ENCODE assay signal across 1 cellular context in genomic region chr9:34576943-34577634, GRCh38.
TF ChIP-seq lines count a peak whose summit lies in the region.

No MANE protein-coding gene starts in this region.

TF ChIP-seq in HCT116, 20 proteins besides CTCF, POLR2A, EP300 and RAD21:
- TF ChIP-seq MAX (IDR thresholded peaks at IDR 0.05) = no peak
- TF ChIP-seq YY1 (IDR thresholded peaks at IDR 0.05; ENCODE audit: extremely low read depth, insufficient replicate concordance, low read depth, low read length) = no peak
- no peak for TF ChIP-seq ZBTB33 (IDR thresholded peaks at IDR 0.05; ENCODE audit: extremely low read depth, insufficient replicate concordance, low read length)
- TF ChIP-seq POLR2AphosphoS5 (IDR thresholded peaks at IDR 0.05; ENCODE audit: low read depth, low read length) = no peak
- no peak for TF ChIP-seq CEBPB (IDR thresholded peaks at IDR 0.05; ENCODE audit: low read depth)
- TF ChIP-seq FOSL1 (IDR thresholded peaks at IDR 0.05; ENCODE audit: low read depth) = no peak
- no peak for TF ChIP-seq CBX3 (IDR thresholded peaks at IDR 0.05; ENCODE audit: low read depth)
- TF ChIP-seq ZFX (IDR thresholded peaks at IDR 0.05) = no peak
- TF ChIP-seq SRF (IDR thresholded peaks at IDR 0.05; ENCODE audit: low read depth) = no peak
- TF ChIP-seq SP1 (IDR thresholded peaks at IDR 0.05; ENCODE audit: low read depth) = no peak
- no peak for TF ChIP-seq SIN3A (IDR thresholded peaks at IDR 0.05; ENCODE audit: low read depth)
- no peak for TF ChIP-seq ZNF274 (IDR thresholded peaks at IDR 0.05; ENCODE audit: low read depth, low read length)
- TF ChIP-seq EZH2phosphoT487 (IDR thresholded peaks at IDR 0.05; ENCODE audit: borderline replicate concordance) = no peak
- TF ChIP-seq REST (IDR thresholded peaks at IDR 0.05; ENCODE audit: low read depth) = no peak
- TF ChIP-seq EZH2 (IDR thresholded peaks at IDR 0.05) = no peak
- no peak for TF ChIP-seq JUND (IDR thresholded peaks at IDR 0.05)
- no peak for TF ChIP-seq TCF7L2 (IDR thresholded peaks at IDR 0.05; ENCODE audit: borderline replicate concordance, extremely low read depth, insufficient read depth, insufficient read length)
- no peak for TF ChIP-seq ATF3 (IDR thresholded peaks at IDR 0.05)
- no peak for TF ChIP-seq EGR1 (IDR thresholded peaks at IDR 0.05; ENCODE audit: low read depth)
